In the genomic region with DNA sequence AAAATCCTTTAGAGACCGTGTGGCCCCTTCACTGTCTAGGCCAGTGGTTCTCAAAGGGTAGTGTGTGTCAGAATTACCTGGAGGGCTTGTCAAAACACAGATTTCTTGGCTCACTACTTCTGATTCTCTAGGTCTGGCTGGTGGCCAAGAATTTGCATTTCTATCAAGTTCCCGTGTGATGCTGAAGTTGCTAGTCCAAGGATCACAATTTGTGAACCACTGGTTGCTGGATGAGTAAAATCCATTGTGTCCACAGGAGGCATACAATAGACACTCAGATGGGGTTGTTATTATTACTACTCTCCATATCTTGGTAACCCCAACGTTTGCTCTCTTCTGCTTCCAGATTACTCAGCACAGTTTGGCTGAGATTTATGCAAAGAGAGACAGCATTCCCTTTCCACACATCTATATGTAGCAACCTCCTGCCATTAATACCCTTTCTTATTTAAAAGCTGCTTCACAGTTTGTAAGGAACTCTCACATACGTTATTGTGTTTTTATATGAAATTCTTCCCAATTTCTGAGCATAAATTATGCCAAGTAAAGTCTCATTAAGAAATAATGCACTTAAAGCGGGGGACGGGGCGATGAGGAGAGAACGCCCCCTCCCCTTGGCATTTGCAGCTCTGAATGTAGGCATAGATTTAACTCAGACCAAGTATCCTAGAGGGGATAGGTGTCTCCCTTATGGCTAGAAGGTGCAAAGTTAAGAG, we compare ENCODE assay signal across 9 cellular contexts.
DNase-seq lines count a peak whose midpoint lies in the region; ATAC-seq and TF ChIP-seq lines count a peak whose summit lies in the region.
"Had no signal": no experiment of that assay in that cellular context is flagged by ENCODE, and none has a peak within 500 bp of the region (broad histone marks: within the 10 kb centered on the region; RNA-seq: fewer than 3 reads in every experiment).

No MANE protein-coding gene starts in this region.

- ATAC-seq in HG02678 (IDR thresholded peaks at IDR 0.05; ENCODE audit: unreplicated experiment) (no peak), HG02870 (IDR thresholded peaks at IDR 0.05; ENCODE audit: unreplicated experiment) (no peak)

- H3K4me1 ChIP-seq in OCI-LY3 (ENCODE audit: low read length) (peaks cover 25% of the 10 kb centered on the region), mucosa of rectum (ENCODE audit: control insufficient read depth in 2 of 2, insufficient read depth in 2 of 2, low read length in 2 of 2) (peaks cover 12 to 18% of the 10 kb centered on the region in 2 donors)

- no peaks in the 10 kb centered on the region for H3K36me3 ChIP-seq in OCI-LY3 (replicated peaks; ENCODE audit: low read depth, low read length)
- no peaks in the 10 kb centered on the region for H3K36me3 ChIP-seq in mucosa of rectum (ENCODE audit: control insufficient read depth in 2 of 2, insufficient read depth in 2 of 2, low read length in 2 of 2)

- H3K9ac ChIP-seq in OCI-LY3 (ENCODE audit: low read length) = peak overlapping the region; percentile 53
- peak overlapping the region; percentile 20 to 22 for H3K9ac ChIP-seq in mucosa of rectum (ENCODE audit: low read depth in 1 of 2, low read length in 2 of 2)

- H3K4me3 ChIP-seq in OCI-LY3 (ENCODE audit: low read length) (peak overlapping the region; percentile 82), coronary artery (peak overlapping the region; percentile 90), mucosa of rectum (ENCODE audit: low read length in 2 of 2) (peak overlapping the region; percentile 65 to 69)

- in situ Hi-C loops in GM13977 (cut with MboI; ENCODE audit: low pct_unique_long_range_greater_than_20kb, low sequenced_read_pairs, unreplicated experiment) = no loop called here

- peak; percentile 34 to 68 (median 39) for DNase-seq in NCI-H1417 (lab: John Stamatoyannopoulos, UW)
- DNase-seq in NCI-H1417 treated with DMSO at 0.1 percent for 48 hours (lab: John Stamatoyannopoulos, UW) = no peak
- DNase-seq in coronary artery (ENCODE audit: low spot score) = no peak
- DNase-seq in GM13977 (ENCODE audit: low spot score) = no peak

- H3K79me2 ChIP-seq in OCI-LY3 (ENCODE audit: low read length) = no peaks in the 10 kb centered on the region

- peak overlapping the region; percentile 71 for H2AFZ ChIP-seq in OCI-LY3 (ENCODE audit: low read depth, low read length)

- no peak overlapping the region for H3K27ac ChIP-seq in OCI-LY3 (ENCODE audit: low read length)
- peak overlapping the region in 1 of 2 donors; percentile 71 for H3K27ac ChIP-seq in coronary artery
- no peak overlapping the region for H3K27ac ChIP-seq in mucosa of rectum (ENCODE audit: low read depth in 2 of 2, low read length in 2 of 2)
- H3K27ac ChIP-seq: C4-2B had no signal

- peak overlapping the region; percentile 92 for H3K4me2 ChIP-seq in OCI-LY3 (ENCODE audit: low read length)

- peaks cover 30% of the 10 kb centered on the region for H3K27me3 ChIP-seq in OCI-LY3 (ENCODE audit: low read depth, low read length)
- peaks cover 0 to 21% of the 10 kb centered on the region in 2 donors for H3K27me3 ChIP-seq in mucosa of rectum (ENCODE audit: control insufficient read depth in 2 of 2, insufficient read depth in 2 of 2, low read length in 2 of 2)

- TF ChIP-seq CTCF in OCI-LY3 (IDR thresholded peaks at IDR 0.05; ENCODE audit: low read depth, low read length) (no peak), coronary artery (IDR thresholded peaks at IDR 0.05) (no peak), GM13977 (IDR thresholded peaks at IDR 0.05; ENCODE audit: extremely low read depth, insufficient read depth, missing control alignments) (no peak)

- H4K20me1 ChIP-seq in OCI-LY3 (ENCODE audit: insufficient read depth, low read length) = no peaks in the 10 kb centered on the region

- H3K9me3 ChIP-seq in OCI-LY3 (ENCODE audit: insufficient read depth, low read length) (no peaks in the 10 kb centered on the region), mucosa of rectum (ENCODE audit: control insufficient read depth in 2 of 2, low read length in 2 of 2) (no peaks in the 10 kb centered on the region)

Comparison
In these comparisons a context has a peak if more than half of its experiments do, and no peak if none do; other contexts are left out.
1. DNase-seq: peak in NCI-H1417 (3 of 3); none in NCI-H1417 treated with DMSO at 0.1 percent for 48 hours (single experiment), coronary artery (single experiment) and GM13977 (single experiment).
2. Peak in every context shown above with its lines, with median percentiles within 50 percentile points of each other: H3K4me3 ChIP-seq.